In genomic region chr6:6752129-6752528, GRCh38 we compare ENCODE assay signal across 13 cellular contexts.
DNase-seq lines count a peak whose midpoint lies in the region; FAIRE-seq lines count a peak whose summit lies in the region.
"Had no signal": no experiment of that assay in that cellular context is flagged by ENCODE, and none has a peak within 500 bp of the region (broad histone marks: within the 10 kb centered on the region; RNA-seq: fewer than 3 reads in every experiment).

No MANE protein-coding gene starts in this region.

- intact Hi-C loops in posterior vena cava (cut with DNase I), result loop anchor here in 1 of 2 donors (5.0 kb wide), 1 partner anchor 80 kb away; no protein-coding TSS in a partner anchor

- no peaks in the 10 kb centered on the region for H3K36me3 Mint-ChIP-seq in T-helper 2 cell treated with Interferon-gamma antibody and Interleukin-4, amounts not matched to agents 5 μg/mL and 100 μg/mL, for 36 hours (ENCODE audit: low read depth)
- H3K36me3 Mint-ChIP-seq in activated CD4-positive, alpha-beta memory T cell treated with anti-CD3 and anti-CD28 coated beads, Interleukin-2, amount 10 ng/mL, durations not matched to agents 7 days and 5 days (ENCODE audit: low read depth), result no peaks in the 10 kb centered on the region

- no peaks in the 10 kb centered on the region for H3K9me3 Mint-ChIP-seq in T-helper 2 cell treated with Interferon-gamma antibody and Interleukin-4, amounts not matched to agents 5 μg/mL and 100 μg/mL, for 36 hours
- no peaks in the 10 kb centered on the region for H3K9me3 Mint-ChIP-seq in activated CD4-positive, alpha-beta memory T cell treated with anti-CD3 and anti-CD28 coated beads, Interleukin-2, amount 10 ng/mL, durations not matched to agents 7 days and 5 days

- peaks cover 41% of the 10 kb centered on the region for H3K4me1 ChIP-seq in adipocyte (ENCODE audit: control insufficient read depth, insufficient read depth, low read length)
- H3K4me1 ChIP-seq in small intestine (ENCODE audit: control insufficient read depth in 2 of 2, insufficient read depth in 1 of 2, low read depth in 1 of 2, low read length in 1 of 2), result peaks cover 2 to 17% of the 10 kb centered on the region in 2 donors

- peaks cover 19% of the 10 kb centered on the region for H3K4me1 Mint-ChIP-seq in T-helper 2 cell treated with Interferon-gamma antibody and Interleukin-4, amounts not matched to agents 5 μg/mL and 100 μg/mL, for 36 hours (ENCODE audit: low read depth)
- H3K4me1 Mint-ChIP-seq in activated CD4-positive, alpha-beta memory T cell treated with anti-CD3 and anti-CD28 coated beads, Interleukin-2, amount 10 ng/mL, durations not matched to agents 7 days and 5 days, result peaks cover 26% of the 10 kb centered on the region

- peak overlapping the region; percentile 81 for H3K27ac Mint-ChIP-seq in T-helper 2 cell treated with Interferon-gamma antibody and Interleukin-4, amounts not matched to agents 5 μg/mL and 100 μg/mL, for 36 hours
- H3K27ac Mint-ChIP-seq in activated CD4-positive, alpha-beta memory T cell treated with anti-CD3 and anti-CD28 coated beads, Interleukin-2, amount 10 ng/mL, durations not matched to agents 7 days and 5 days, result no peak overlapping the region

- CTCF ChIA-PET in activated CD4-positive, alpha-beta memory T cell treated with anti-CD3 and anti-CD28 coated beads, Interleukin-2, amount 10 ng/mL, durations not matched to agents 7 days and 5 days (lab: Charles Lee), result no interaction called here

- DNase-seq in T-helper 2 cell treated with Interferon-gamma antibody and Interleukin-4, amounts not matched to agents 5 μg/mL and 100 μg/mL, for 36 hours (ENCODE audit: low spot score), result no peak
- DNase-seq in T-helper 2 cell (no peak), adipocyte (ENCODE audit: low read depth) (peak; percentile 62), left kidney (ENCODE audit: low read depth, low spot score) (peak; percentile 92), small intestine (no peak), posterior vena cava (ENCODE audit: low spot score) (no peak), NCI-H446 (lab: John Stamatoyannopoulos, UW) (no peak)
- no peak for DNase-seq in activated CD4-positive, alpha-beta memory T cell treated with anti-CD3 and anti-CD28 coated beads, Interleukin-2, amount 10 ng/mL, durations not matched to agents 7 days and 5 days
- DNase-seq: activated CD8-positive, alpha-beta memory T cell treated with anti-CD3 and anti-CD28 coated beads for 24 hours; adrenal gland; Karpas-422 had no signal

- WGBS in small intestine, 3 donors, result 31 to 63% (median 56%) methylated on average over 4 of the region's 4 CpGs

- H3K4me3 Mint-ChIP-seq in T-helper 2 cell treated with Interferon-gamma antibody and Interleukin-4, amounts not matched to agents 5 μg/mL and 100 μg/mL, for 36 hours, result peak overlapping the region; percentile 50
- no peak overlapping the region for H3K4me3 Mint-ChIP-seq in activated CD4-positive, alpha-beta memory T cell treated with anti-CD3 and anti-CD28 coated beads, Interleukin-2, amount 10 ng/mL, durations not matched to agents 7 days and 5 days

- H3K9ac ChIP-seq in adipocyte (ENCODE audit: low read length), result peak overlapping the region; percentile 56

- POLR2A ChIA-PET in activated CD4-positive, alpha-beta memory T cell treated with anti-CD3 and anti-CD28 coated beads, Interleukin-2, amount 10 ng/mL, durations not matched to agents 7 days and 5 days (lab: Charles Lee), result no interaction called here

- H3K9me3 ChIP-seq in adipocyte (ENCODE audit: control insufficient read depth, low read length) (no peaks in the 10 kb centered on the region), small intestine (ENCODE audit: control insufficient read depth, low read depth) (no peaks in the 10 kb centered on the region)
- H3K9me3 ChIP-seq: adrenal gland, left lung had no signal

- no peaks in the 10 kb centered on the region for H3K27me3 ChIP-seq in adipocyte (replicated peaks; ENCODE audit: control insufficient read depth, insufficient read depth, low read length)
- H3K27me3 ChIP-seq in small intestine (ENCODE audit: control insufficient read depth in 2 of 2, insufficient read depth in 2 of 2, low read length in 2 of 2), result no peaks in the 10 kb centered on the region
- H3K27me3 ChIP-seq: adrenal gland, left lung had no signal

- H3K27ac ChIP-seq in small intestine (ENCODE audit: low read depth in 1 of 2, low read length in 1 of 2), result peak overlapping the region; percentile 56 to 81
- H3K27ac ChIP-seq: 22Rv1 had no signal

- H3K36me3 ChIP-seq in adipocyte (ENCODE audit: control insufficient read depth, insufficient read depth, low read length, severe bottlenecking) (no peaks in the 10 kb centered on the region), small intestine (ENCODE audit: control insufficient read depth in 2 of 2, insufficient read depth in 2 of 2, low read length in 2 of 2) (no peaks in the 10 kb centered on the region)
- H3K36me3 ChIP-seq: adrenal gland, left lung had no signal

- no peak for FAIRE-seq in small intestine (lab: Jason Lieb, UNC)

- peak overlapping the region; percentile 29 for H3K4me3 ChIP-seq in adipocyte (ENCODE audit: low read length)
- no peak overlapping the region for H3K4me3 ChIP-seq in small intestine (ENCODE audit: low read depth in 1 of 2, low read length in 2 of 2)
- H3K4me3 ChIP-seq: adrenal gland, left lung had no signal

- H3K27me3 Mint-ChIP-seq in T-helper 2 cell treated with Interferon-gamma antibody and Interleukin-4, amounts not matched to agents 5 μg/mL and 100 μg/mL, for 36 hours (ENCODE audit: low read depth), result peaks cover 16% of the 10 kb centered on the region
- peaks cover 23% of the 10 kb centered on the region for H3K27me3 Mint-ChIP-seq in activated CD4-positive, alpha-beta memory T cell treated with anti-CD3 and anti-CD28 coated beads, Interleukin-2, amount 10 ng/mL, durations not matched to agents 7 days and 5 days

Comparison
In these comparisons a context has a peak if more than half of its experiments do, and no peak if none do; other contexts are left out.
1. DNase-seq: peak in adipocyte (single experiment) and left kidney (single experiment); none in T-helper 2 cell treated with Interferon-gamma antibody and Interleukin-4, amounts not matched to agents 5 μg/mL and 100 μg/mL, for 36 hours (single experiment), T-helper 2 cell (0 of 5), small intestine (single experiment), posterior vena cava (single experiment), activated CD4-positive, alpha-beta memory T cell treated with anti-CD3 and anti-CD28 coated beads, Interleukin-2, amount 10 ng/mL, durations not matched to agents 7 days and 5 days (single experiment) and NCI-H446 (0 of 2).